Comparison of ENCODE assay signal across 1 cellular context in the genomic region with DNA sequence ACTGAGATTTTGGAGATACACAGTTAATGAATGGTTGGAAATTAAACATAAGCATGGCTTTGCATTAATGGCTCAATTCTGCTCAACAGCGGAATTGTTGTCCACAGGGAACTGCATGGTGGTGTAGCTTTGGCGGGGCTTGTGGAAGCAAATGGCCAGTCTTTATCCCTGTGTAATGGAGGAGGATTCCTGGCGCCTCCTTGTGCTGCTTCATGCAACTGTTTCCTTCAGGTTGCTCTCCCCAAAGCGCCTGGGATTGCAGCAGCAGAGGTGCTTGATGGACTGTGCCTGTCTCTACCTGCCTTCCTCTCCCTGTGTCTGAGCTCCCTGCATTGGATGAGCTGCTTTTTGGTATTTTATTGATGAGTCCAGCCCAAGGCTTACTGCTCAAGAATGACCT.
TF ChIP-seq lines count a peak whose summit lies in the region.

No MANE protein-coding gene starts in this region.

TF ChIP-seq in GM23338, 12 proteins besides CTCF, POLR2A, EP300 and RAD21:
- TF ChIP-seq, protein P1, sequence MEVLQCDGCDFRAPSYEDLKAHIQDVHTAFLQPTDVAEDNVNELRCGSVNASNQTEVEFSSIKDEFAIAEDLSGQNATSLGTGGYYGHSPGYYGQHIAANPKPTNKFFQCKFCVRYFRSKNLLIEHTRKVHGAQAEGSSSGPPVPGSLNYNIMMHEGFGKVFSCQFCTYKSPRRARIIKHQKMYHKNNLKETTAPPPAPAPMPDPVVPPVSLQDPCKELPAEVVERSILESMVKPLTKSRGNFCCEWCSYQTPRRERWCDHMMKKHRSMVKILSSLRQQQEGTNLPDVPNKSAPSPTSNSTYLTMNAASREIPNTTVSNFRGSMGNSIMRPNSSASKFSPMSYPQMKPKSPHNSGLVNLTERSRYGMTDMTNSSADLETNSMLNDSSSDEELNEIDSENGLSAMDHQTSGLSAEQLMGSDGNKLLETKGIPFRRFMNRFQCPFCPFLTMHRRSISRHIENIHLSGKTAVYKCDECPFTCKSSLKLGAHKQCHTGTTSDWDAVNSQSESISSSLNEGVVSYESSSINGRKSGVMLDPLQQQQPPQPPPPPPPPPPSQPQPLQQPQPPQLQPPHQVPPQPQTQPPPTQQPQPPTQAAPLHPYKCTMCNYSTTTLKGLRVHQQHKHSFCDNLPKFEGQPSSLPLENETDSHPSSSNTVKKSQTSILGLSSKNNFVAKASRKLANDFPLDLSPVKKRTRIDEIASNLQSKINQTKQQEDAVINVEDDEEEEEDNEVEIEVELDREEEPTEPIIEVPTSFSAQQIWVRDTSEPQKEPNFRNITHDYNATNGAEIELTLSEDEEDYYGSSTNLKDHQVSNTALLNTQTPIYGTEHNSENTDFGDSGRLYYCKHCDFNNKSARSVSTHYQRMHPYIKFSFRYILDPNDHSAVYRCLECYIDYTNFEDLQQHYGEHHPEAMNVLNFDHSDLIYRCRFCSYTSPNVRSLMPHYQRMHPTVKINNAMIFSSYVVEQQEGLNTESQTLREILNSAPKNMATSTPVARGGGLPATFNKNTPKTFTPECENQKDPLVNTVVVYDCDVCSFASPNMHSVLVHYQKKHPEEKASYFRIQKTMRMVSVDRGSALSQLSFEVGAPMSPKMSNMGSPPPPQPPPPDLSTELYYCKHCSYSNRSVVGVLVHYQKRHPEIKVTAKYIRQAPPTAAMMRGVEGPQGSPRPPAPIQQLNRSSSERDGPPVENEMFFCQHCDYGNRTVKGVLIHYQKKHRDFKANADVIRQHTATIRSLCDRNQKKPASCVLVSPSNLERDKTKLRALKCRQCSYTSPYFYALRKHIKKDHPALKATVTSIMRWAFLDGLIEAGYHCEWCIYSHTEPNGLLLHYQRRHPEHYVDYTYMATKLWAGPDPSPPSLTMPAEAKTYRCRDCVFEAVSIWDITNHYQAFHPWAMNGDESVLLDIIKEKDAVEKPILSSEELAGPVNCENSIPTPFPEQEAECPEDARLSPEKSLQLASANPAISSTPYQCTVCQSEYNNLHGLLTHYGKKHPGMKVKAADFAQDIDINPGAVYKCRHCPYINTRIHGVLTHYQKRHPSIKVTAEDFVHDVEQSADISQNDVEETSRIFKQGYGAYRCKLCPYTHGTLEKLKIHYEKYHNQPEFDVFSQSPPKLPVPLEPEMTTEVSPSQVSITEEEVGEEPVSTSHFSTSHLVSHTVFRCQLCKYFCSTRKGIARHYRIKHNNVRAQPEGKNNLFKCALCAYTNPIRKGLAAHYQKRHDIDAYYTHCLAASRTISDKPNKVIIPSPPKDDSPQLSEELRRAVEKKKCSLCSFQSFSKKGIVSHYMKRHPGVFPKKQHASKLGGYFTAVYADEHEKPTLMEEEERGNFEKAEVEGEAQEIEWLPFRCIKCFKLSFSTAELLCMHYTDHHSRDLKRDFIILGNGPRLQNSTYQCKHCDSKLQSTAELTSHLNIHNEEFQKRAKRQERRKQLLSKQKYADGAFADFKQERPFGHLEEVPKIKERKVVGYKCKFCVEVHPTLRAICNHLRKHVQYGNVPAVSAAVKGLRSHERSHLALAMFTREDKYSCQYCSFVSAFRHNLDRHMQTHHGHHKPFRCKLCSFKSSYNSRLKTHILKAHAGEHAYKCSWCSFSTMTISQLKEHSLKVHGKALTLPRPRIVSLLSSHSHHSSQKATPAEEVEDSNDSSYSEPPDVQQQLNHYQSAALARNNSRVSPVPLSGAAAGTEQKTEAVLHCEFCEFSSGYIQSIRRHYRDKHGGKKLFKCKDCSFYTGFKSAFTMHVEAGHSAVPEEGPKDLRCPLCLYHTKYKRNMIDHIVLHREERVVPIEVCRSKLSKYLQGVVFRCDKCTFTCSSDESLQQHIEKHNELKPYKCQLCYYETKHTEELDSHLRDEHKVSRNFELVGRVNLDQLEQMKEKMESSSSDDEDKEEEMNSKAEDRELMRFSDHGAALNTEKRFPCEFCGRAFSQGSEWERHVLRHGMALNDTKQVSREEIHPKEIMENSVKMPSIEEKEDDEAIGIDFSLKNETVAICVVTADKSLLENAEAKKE (CRISPR knock-in tag; IDR thresholded peaks at IDR 0.05): no peak
